ENCODE assay signal across 1 cellular context in the genomic region with DNA sequence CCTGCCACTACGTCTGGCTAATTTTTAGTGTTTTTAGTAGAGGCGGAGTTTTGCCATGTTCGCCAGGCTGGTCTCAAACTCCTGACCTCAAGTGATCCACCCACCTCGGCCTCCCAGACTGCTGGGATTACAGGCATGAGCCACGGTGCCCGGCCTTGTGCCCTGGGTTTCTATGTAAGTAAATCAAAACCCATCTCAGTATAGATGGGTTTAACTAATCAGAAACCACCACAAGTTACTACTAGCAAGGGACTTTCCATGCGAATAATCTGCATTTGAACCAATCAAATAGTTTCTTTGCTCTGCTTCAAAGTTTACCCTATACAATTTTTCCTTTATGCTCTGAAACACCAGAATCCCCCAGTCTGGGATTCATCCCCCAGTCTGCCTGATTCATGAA.
TF ChIP-seq lines count a peak whose summit lies in the region.

No MANE protein-coding gene starts in this region.

TF ChIP-seq in GM12878, 131 proteins besides CTCF, POLR2A, EP300 and RAD21:
- no peak for TF ChIP-seq ZNF622 (IDR thresholded peaks at IDR 0.05)
- no peak for TF ChIP-seq CBFB (IDR thresholded peaks at IDR 0.05; ENCODE audit: low read depth)
- TF ChIP-seq ZSCAN29 (IDR thresholded peaks at IDR 0.05), result no peak
- TF ChIP-seq ZZZ3 (IDR thresholded peaks at IDR 0.05; ENCODE audit: control insufficient read depth, insufficient read length, low read depth), result no peak
- TF ChIP-seq SMARCA5 (IDR thresholded peaks at IDR 0.05), result 0 out of 2 replicates have a peak, but pooled peaks have one; percentile 9
- TF ChIP-seq POLR2AphosphoS5 (IDR thresholded peaks at IDR 0.05; ENCODE audit: low read length), result no peak
- TF ChIP-seq GABPA (IDR thresholded peaks at IDR 0.05; ENCODE audit: low read depth), result no peak
- 0 out of 2 replicates have a peak, but pooled peaks have one; percentile 16 for TF ChIP-seq RELB (IDR thresholded peaks at IDR 0.05; ENCODE audit: low read depth)
- no peak for TF ChIP-seq MTA2 (IDR thresholded peaks at IDR 0.05; ENCODE audit: low read depth)
- TF ChIP-seq, protein P1, sequence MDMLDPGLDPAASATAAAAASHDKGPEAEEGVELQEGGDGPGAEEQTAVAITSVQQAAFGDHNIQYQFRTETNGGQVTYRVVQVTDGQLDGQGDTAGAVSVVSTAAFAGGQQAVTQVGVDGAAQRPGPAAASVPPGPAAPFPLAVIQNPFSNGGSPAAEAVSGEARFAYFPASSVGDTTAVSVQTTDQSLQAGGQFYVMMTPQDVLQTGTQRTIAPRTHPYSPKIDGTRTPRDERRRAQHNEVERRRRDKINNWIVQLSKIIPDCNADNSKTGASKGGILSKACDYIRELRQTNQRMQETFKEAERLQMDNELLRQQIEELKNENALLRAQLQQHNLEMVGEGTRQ (IDR thresholded peaks at IDR 0.05; ENCODE audit: borderline replicate concordance, low read depth, low read length), result no peak
- TF ChIP-seq SMAD1 (IDR thresholded peaks at IDR 0.05; ENCODE audit: low read depth, partially characterized antibody), result no peak
- TF ChIP-seq ESRRA (IDR thresholded peaks at IDR 0.05; ENCODE audit: low read length), result no peak
- peak; percentile 25; the same call in 1 of the 2 replicates for TF ChIP-seq ZNF687 (IDR thresholded peaks at IDR 0.05)
- TF ChIP-seq CHD1 (IDR thresholded peaks at IDR 0.05; ENCODE audit: low read depth, low read length), result no peak
- TF ChIP-seq IKZF2 (IDR thresholded peaks at IDR 0.05), result no peak
- TF ChIP-seq TBL1XR1 (IDR thresholded peaks at IDR 0.05; ENCODE audit: low read depth, low read length), result no peak
- no peak for TF ChIP-seq BHLHE40 (IDR thresholded peaks at IDR 0.05; ENCODE audit: borderline replicate concordance in 1 of 2, low read depth in 2 of 2, low read length in 1 of 2)
- TF ChIP-seq TAF1 (IDR thresholded peaks at IDR 0.05; ENCODE audit: borderline replicate concordance, low read depth, low read length), result no peak
- TF ChIP-seq NFYA (IDR thresholded peaks at IDR 0.05; ENCODE audit: borderline replicate concordance, low read depth, low read length), result no peak
- no peak for TF ChIP-seq CEBPB (IDR thresholded peaks at IDR 0.05; ENCODE audit: borderline replicate concordance in 1 of 2, low read depth in 2 of 2, low read length in 2 of 2)
